10 cellular contexts compared by ENCODE assay signal in the genomic region with DNA sequence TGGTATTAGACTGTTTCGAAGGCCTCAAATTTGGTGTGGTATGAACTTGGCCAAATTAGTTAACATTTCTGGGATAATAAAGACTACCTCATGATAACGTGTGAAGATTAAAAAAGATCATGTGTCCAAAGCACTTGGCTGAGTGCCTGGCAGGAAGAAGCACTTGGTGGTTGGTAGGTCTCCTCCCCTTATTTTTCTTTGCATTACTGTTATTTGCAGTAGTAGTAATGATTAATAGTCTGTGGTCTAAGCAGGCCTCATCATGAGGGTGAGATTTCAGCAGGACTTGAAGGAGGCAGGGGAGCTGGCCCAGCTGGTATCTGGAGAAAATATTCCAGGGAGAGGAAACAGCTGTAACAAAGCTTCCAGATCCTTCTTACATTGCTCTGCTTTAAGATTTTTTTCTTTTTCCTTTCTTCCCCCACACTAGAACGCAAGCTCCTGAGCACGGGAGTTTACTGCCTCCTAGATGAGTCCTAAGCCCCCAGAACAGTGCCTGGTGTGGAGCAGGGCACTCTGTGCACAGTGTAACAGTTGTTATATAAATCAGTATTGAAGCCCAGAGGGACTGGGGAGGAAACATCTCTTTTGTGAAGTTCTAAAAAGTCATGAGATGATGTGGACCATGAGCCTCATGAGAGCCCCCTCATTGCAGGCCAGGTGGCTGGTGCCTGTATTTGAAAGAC. TPM values are rescaled to one million over a fixed set of nuclear protein-coding genes. Genes with fewer than 3 reads are reported as not detected.
DNase-seq lines count a peak whose midpoint lies in the region; ATAC-seq and TF ChIP-seq lines count a peak whose summit lies in the region.
"Had no signal": no experiment of that assay in that cellular context is flagged by ENCODE, and none has a peak within 500 bp of the region (broad histone marks: within the 10 kb centered on the region; RNA-seq: fewer than 3 reads in every experiment).

No MANE protein-coding gene starts in this region.

- H2BK5ac ChIP-seq in IMR-90 (ENCODE audit: low read depth, low read length, poor library complexity, severe bottlenecking) (no peak overlapping the region), mesenchymal stem cell (ENCODE audit: low read depth, low read length, poor library complexity, severe bottlenecking) (peak overlapping the region; percentile 88)

- no peaks in the 10 kb centered on the region for H3K36me3 Mint-ChIP-seq in chondrocyte (ENCODE audit: low read depth)
- H3K36me3 Mint-ChIP-seq in activated CD4-positive, alpha-beta T cell treated with anti-CD3 and anti-CD28 coated beads, Interleukin-2, amount 10 ng/mL, durations not matched to agents 7 days and 5 days (ENCODE audit: low read depth): no peaks in the 10 kb centered on the region
- H3K36me3 Mint-ChIP-seq: activated CD4-positive, alpha-beta memory T cell treated with anti-CD3 and anti-CD28 coated beads for 36 hours had no signal

- no peak overlapping the region for H2BK12ac ChIP-seq in mesenchymal stem cell (ENCODE audit: low read length in 2 of 2)

- no peaks in the 10 kb centered on the region for H3K27me3 Mint-ChIP-seq in chondrocyte (ENCODE audit: low read depth)
- peaks cover 16% of the 10 kb centered on the region for H3K27me3 Mint-ChIP-seq in activated CD4-positive, alpha-beta T cell treated with anti-CD3 and anti-CD28 coated beads, Interleukin-2, amount 10 ng/mL, durations not matched to agents 7 days and 5 days

- H3K9ac ChIP-seq in IMR-90 (ENCODE audit: low read depth, low read length) (no peak overlapping the region), mesenchymal stem cell (ENCODE audit: low read length) (no peak overlapping the region)

- peak overlapping the region in 1 of 2 experiments; percentile 90; a peak in 2 of 4 replicates for H4K8ac ChIP-seq in IMR-90 (ENCODE audit: low read depth in 2 of 2, low read length in 2 of 2)
- peak overlapping the region; percentile 31 for H4K8ac ChIP-seq in mesenchymal stem cell (ENCODE audit: low read length)

- no peak overlapping the region for H3K4me3 Mint-ChIP-seq in chondrocyte (ENCODE audit: unreplicated experiment)
- no peak overlapping the region for H3K4me3 Mint-ChIP-seq in activated CD4-positive, alpha-beta T cell treated with anti-CD3 and anti-CD28 coated beads, Interleukin-2, amount 10 ng/mL, durations not matched to agents 7 days and 5 days
- H3K4me3 Mint-ChIP-seq: activated CD4-positive, alpha-beta memory T cell treated with anti-CD3 and anti-CD28 coated beads for 36 hours had no signal

- TF ChIP-seq CTCF in IMR-90 (conservative IDR thresholded peaks at IDR 0.05; ENCODE audit: low read depth, low read length) (no peak), chondrocyte (IDR thresholded peaks at IDR 0.05) (no peak)

- H3K79me1 ChIP-seq in IMR-90 (ENCODE audit: low read depth in 1 of 2, low read length in 2 of 2): no peaks in the 10 kb centered on the region
- H3K79me1 ChIP-seq in mesenchymal stem cell (replicated peaks; ENCODE audit: low read length, poor library complexity, severe bottlenecking): peaks cover 1% of the 10 kb centered on the region

- peak overlapping the region; percentile 79; the same call in 1 of the 2 replicates for H2BK20ac ChIP-seq in IMR-90 (ENCODE audit: low read depth, low read length)

- dilution Hi-C loops in IMR-90 (cut with HindIII; ENCODE audit: low sequenced_read_pairs, unreplicated experiment): no loop called here

- ATAC-seq in IMR-90 (ENCODE audit: low read depth): peak; percentile 78
- no peak for ATAC-seq in GM21360 (IDR thresholded peaks at IDR 0.05; ENCODE audit: unreplicated experiment)
- ATAC-seq: psoas muscle had no signal

- H2AK9ac ChIP-seq in IMR-90 (replicated peaks; ENCODE audit: low read depth, low read length, poor library complexity): peak overlapping the region; percentile 79

- intact Hi-C loops in IMR-90 (cut with micrococcal nuclease): loop anchor here (10.0 kb wide), 1 partner anchor 66 kb away; no protein-coding TSS in a partner anchor

- peak overlapping the region; percentile 70; the same call in 1 of the 2 replicates for H4K5ac ChIP-seq in IMR-90 (ENCODE audit: low read depth, low read length)

- H3K27ac ChIP-seq in IMR-90 (ENCODE audit: insufficient read depth, low read length): peak overlapping the region; percentile 76; the same call in 1 of the 2 replicates
- H3K27ac ChIP-seq in mesenchymal stem cell (ENCODE audit: low read length, poor library complexity, severe bottlenecking): peak overlapping the region; percentile 98
- H3K27ac ChIP-seq: psoas muscle had no signal

- H3K4me1 ChIP-seq in IMR-90 (ENCODE audit: control insufficient read depth, insufficient read depth, low read length) (peaks cover 3% of the 10 kb centered on the region; the same call in 1 of the 2 replicates), mesenchymal stem cell (ENCODE audit: control insufficient read depth, insufficient read depth, low read depth, low read length) (peaks cover 15% of the 10 kb centered on the region)

- H3K23ac ChIP-seq in IMR-90 (ENCODE audit: low read depth, low read length): peak overlapping the region; percentile 49; the same call in 1 of the 2 replicates
- H3K23ac ChIP-seq in mesenchymal stem cell (ENCODE audit: low read length in 2 of 2): no peak overlapping the region

- H3K4me2 ChIP-seq in IMR-90 (ENCODE audit: low read depth, low read length): no peak overlapping the region; the same call in 1 of the 2 replicates
- no peak overlapping the region for H3K4me2 ChIP-seq in mesenchymal stem cell (ENCODE audit: low read length, poor library complexity, severe bottlenecking)

- H3K27ac Mint-ChIP-seq in chondrocyte (ENCODE audit: unreplicated experiment): peak overlapping the region; percentile 64
- H3K27ac Mint-ChIP-seq in activated CD4-positive, alpha-beta T cell treated with anti-CD3 and anti-CD28 coated beads, Interleukin-2, amount 10 ng/mL, durations not matched to agents 7 days and 5 days: no peak overlapping the region
- H3K27ac Mint-ChIP-seq: activated CD4-positive, alpha-beta memory T cell treated with anti-CD3 and anti-CD28 coated beads for 36 hours had no signal

- no peaks in the 10 kb centered on the region for H3K9me3 Mint-ChIP-seq in chondrocyte (ENCODE audit: low read depth)
- H3K9me3 Mint-ChIP-seq in activated CD4-positive, alpha-beta T cell treated with anti-CD3 and anti-CD28 coated beads, Interleukin-2, amount 10 ng/mL, durations not matched to agents 7 days and 5 days: no peaks in the 10 kb centered on the region
- H3K9me3 Mint-ChIP-seq: activated CD4-positive, alpha-beta memory T cell treated with anti-CD3 and anti-CD28 coated beads for 36 hours had no signal

- H3K36me3 ChIP-seq in IMR-90 (ENCODE audit: control insufficient read depth, insufficient read depth, low read length) (no peaks in the 10 kb centered on the region), mesenchymal stem cell (ENCODE audit: control insufficient read depth in 1 of 2, insufficient read depth in 2 of 2, low read depth in 1 of 2, low read length in 2 of 2) (peaks cover 4 to 6% of the 10 kb centered on the region in 2 experiments)

- WGBS in IMR-90 (ENCODE audit: extremely low coverage in 2 of 2, insufficient read length in 1 of 2), 2 experiments: no CpG with 5 or more reads among the region's 4 CpGs
- WGBS in mesenchymal stem cell: 60% methylated on average over 4 of the region's 4 CpGs

- peak overlapping the region; percentile 46 for H2AFZ ChIP-seq in IMR-90 (replicated peaks; ENCODE audit: low read length, poor library complexity)
- H2AFZ ChIP-seq in mesenchymal stem cell (ENCODE audit: low read depth, low read length): no peak overlapping the region

- H3K4me3 ChIP-seq in IMR-90 (ENCODE audit: insufficient read depth, low read depth, low read length) (no peak overlapping the region), mesenchymal stem cell (ENCODE audit: insufficient read depth in 1 of 2, low read depth in 1 of 2, low read length in 2 of 2) (no peak overlapping the region)
- H3K4me3 ChIP-seq: psoas muscle had no signal

- no peak for TF ChIP-seq POLR2A in IMR-90 (IDR thresholded peaks at IDR 0.05; ENCODE audit: low read depth, low read length)

- DNase-seq in COLO668 (lab: John Stamatoyannopoulos, UW; ENCODE audit: unreplicated experiment) (peak; percentile 30), IMR-90 (peak; percentile 89), chondrocyte (ENCODE audit: low spot score) (no peak), mesenchymal stem cell (peak; percentile 86), SK-N-DZ (ENCODE audit: low spot score) (no peak)
- DNase-seq in activated CD4-positive, alpha-beta T cell treated with anti-CD3 and anti-CD28 coated beads, Interleukin-2, amount 10 ng/mL, durations not matched to agents 7 days and 5 days: no peak
- DNase-seq in activated naive CD4-positive, alpha-beta T cell (lab: John Stamatoyannopoulos, UW): no peak
- DNase-seq: activated CD4-positive, alpha-beta memory T cell treated with anti-CD3 and anti-CD28 coated beads for 36 hours; psoas muscle had no signal

- CTCF ChIA-PET in IMR-90 (lab: Yijun Ruan, JAX): no interaction called here
- CTCF ChIA-PET in activated CD4-positive, alpha-beta T cell treated with anti-CD3 and anti-CD28 coated beads, Interleukin-2, amount 10 ng/mL, durations not matched to agents 7 days and 5 days (lab: Charles Lee): interaction anchor here (0.6 to 1.3 kb wide), 3 partner anchors 11 to 116 kb away, joined by 3 to 4 read pairs (median 3); no protein-coding TSS in a partner anchor

- H3K4ac ChIP-seq in IMR-90 (ENCODE audit: low read depth, low read length) (peak overlapping the region; percentile 60; the same call in 1 of the 2 replicates), mesenchymal stem cell (ENCODE audit: low read depth in 1 of 2, low read length in 2 of 2) (no peak overlapping the region)

- H3K9me1 ChIP-seq in IMR-90 (ENCODE audit: insufficient read depth, low read length): no peaks in the 10 kb centered on the region

- peaks cover 19% of the 10 kb centered on the region for H3K4me1 Mint-ChIP-seq in chondrocyte (ENCODE audit: low read depth)
- H3K4me1 Mint-ChIP-seq in activated CD4-positive, alpha-beta T cell treated with anti-CD3 and anti-CD28 coated beads, Interleukin-2, amount 10 ng/mL, durations not matched to agents 7 days and 5 days: peaks cover 5% of the 10 kb centered on the region

- H2BK120ac ChIP-seq in IMR-90 (ENCODE audit: low read depth, low read length): peak overlapping the region; percentile 63; the same call in 1 of the 2 replicates
- H2BK120ac ChIP-seq in mesenchymal stem cell (ENCODE audit: low read depth, low read length): no peak overlapping the region

- no peak overlapping the region for H3K56ac ChIP-seq in IMR-90 (ENCODE audit: extremely low read depth, insufficient read depth, low read length)

- no peak for TF ChIP-seq RAD21 in IMR-90 (IDR thresholded peaks at IDR 0.05; ENCODE audit: low read length)

- no peak overlapping the region for H4K91ac ChIP-seq in IMR-90 (ENCODE audit: insufficient read depth, low read depth, low read length)
- peak overlapping the region; percentile 29 for H4K91ac ChIP-seq in mesenchymal stem cell (ENCODE audit: low read length)

- H2BK15ac ChIP-seq in IMR-90 (ENCODE audit: low read depth, low read length): peak overlapping the region; percentile 30; the same call in 1 of the 3 replicates
- H2BK15ac ChIP-seq in mesenchymal stem cell (ENCODE audit: low read depth, poor library complexity, severe bottlenecking): no peak overlapping the region

- no peaks in the 10 kb centered on the region for H4K20me1 ChIP-seq in IMR-90 (ENCODE audit: insufficient read depth, low read length)

- in situ Hi-C loops in IMR-90 (cut with MboI; ENCODE audit: low sequenced_read_pairs): no loop called here

- H3K9me3 ChIP-seq in IMR-90 (ENCODE audit: control insufficient read depth, insufficient read depth, low read length) (no peaks in the 10 kb centered on the region), mesenchymal stem cell (ENCODE audit: control insufficient read depth, low read length) (no peaks in the 10 kb centered on the region)
- H3K9me3 ChIP-seq: psoas muscle had no signal

- H3K14ac ChIP-seq in IMR-90 (replicated peaks; ENCODE audit: low read depth, low read length) (peak overlapping the region; percentile 48), mesenchymal stem cell (ENCODE audit: low read length in 2 of 2) (no peak overlapping the region)

- no TSS peak for BruUV-seq in IMR-90 (replicated peaks; lab: Mats Ljungman, UMichigan)

- POLR2A ChIA-PET in IMR-90 (lab: Charles Lee; ENCODE audit: unreplicated experiment): no interaction called here
- POLR2A ChIA-PET in activated CD4-positive, alpha-beta T cell treated with anti-CD3 and anti-CD28 coated beads, Interleukin-2, amount 10 ng/mL, durations not matched to agents 7 days and 5 days (lab: Charles Lee): no interaction called here

- H3K27me3 ChIP-seq in IMR-90 (ENCODE audit: control insufficient read depth, insufficient read depth, low read length) (peaks cover 9% of the 10 kb centered on the region), mesenchymal stem cell (ENCODE audit: control insufficient read depth in 1 of 2, insufficient read depth in 1 of 2, low read length in 2 of 2) (peaks cover 0 to 26% of the 10 kb centered on the region in 2 experiments)

- no peak overlapping the region for H2AK5ac ChIP-seq in IMR-90 (ENCODE audit: low read depth, low read length)
- H2AK5ac ChIP-seq in mesenchymal stem cell (ENCODE audit: low read length, severe bottlenecking): peak overlapping the region; percentile 93

- H3K18ac ChIP-seq in IMR-90 (ENCODE audit: low read depth, low read length) (peak overlapping the region; percentile 55), mesenchymal stem cell (ENCODE audit: low read depth in 1 of 2, low read length in 2 of 2) (peak overlapping the region; percentile 61 to 78)

RNA-seq across cellular contexts. Expression of gene RHEB, which starts 31.0 kb away (rescaled TPM):
- 19.7 and 45.5 TPM in 2 replicates for total RNA-seq in IMR-90 (2012; rRNA removed)
- polyA plus RNA-seq in IMR-90 (2012; rRNA removed): 56.8 and 67.2 TPM in 2 replicates
- polyA plus RNA-seq in IMR-90 (2012; cell fraction: cytosol; rRNA removed): 67.9 and 82.1 TPM in 2 replicates
- polyA plus RNA-seq in IMR-90 (2012; cell fraction: nucleus; rRNA removed; ENCODE audit: low replicate concordance): 15.7 and 32.1 TPM in 2 replicates
- 111 to 126 TPM (median 123 TPM) in 3 replicates for total RNA-seq in chondrocyte
- polyA plus RNA-seq in mesenchymal stem cell (2013, experiment 1 of 2): 87.3 TPM
- 88.1 TPM for polyA plus RNA-seq in mesenchymal stem cell (2013, experiment 2 of 2)
- 10 to 100 TPM; 86.8 to 90.7 TPM for total RNA-seq in activated CD4-positive, alpha-beta T cell treated with anti-CD3 and anti-CD28 coated beads, Interleukin-2, amount 10 ng/mL, durations not matched to agents 7 days and 5 days
- polyA plus RNA-seq in SK-N-DZ (2014; cell fraction: cytosol; rRNA removed): 167 and 203 TPM in 2 replicates
- 118 and 142 TPM in 2 replicates for polyA plus RNA-seq in SK-N-DZ (2014; cell fraction: nucleus; rRNA removed)

Comparison
In these comparisons a context has a peak if more than half of its experiments do, and no peak if none do; other contexts are left out.
1. DNase-seq: peak in COLO668 (single experiment), IMR-90 (single experiment) and mesenchymal stem cell (single experiment); none in chondrocyte (single experiment), activated CD4-positive, alpha-beta T cell treated with anti-CD3 and anti-CD28 coated beads, Interleukin-2, amount 10 ng/mL, durations not matched to agents 7 days and 5 days (single experiment), SK-N-DZ (single experiment) and activated naive CD4-positive, alpha-beta T cell (0 of 4).